1 cellular context compared by ENCODE assay signal in genomic region chr13:52170828-52171391, GRCh38. TPM values are rescaled to one million over a fixed set of nuclear protein-coding genes. Genes with fewer than 3 reads are reported as not detected.
"Had no signal": no experiment of that assay in that cellular context is flagged by ENCODE, and none has a peak within 500 bp of the region (broad histone marks: within the 10 kb centered on the region; RNA-seq: fewer than 3 reads in every experiment).

No MANE protein-coding gene starts in this region.

RNA-seq across cellular contexts. Expression of gene NEK5, which starts 42.0 kb away (rescaled TPM):
- total RNA-seq: naive thymus-derived CD4-positive, alpha-beta T cell had no signal
